ENCODE assay signal across 2 cellular contexts in genomic region chr1:229223498-229223897, GRCh38.
TF ChIP-seq lines count a peak whose summit lies in the region.

No MANE protein-coding gene starts in this region.

TF ChIP-seq in HEK293, 187 proteins besides CTCF, POLR2A, EP300 and RAD21:
- TF ChIP-seq IKZF3 (tag by site-specific recombination; IDR thresholded peaks at IDR 0.05) (0 out of 2 replicates have a peak, but pooled peaks have one; percentile 11), ZNF394 (tag by site-specific recombination; IDR thresholded peaks at IDR 0.05; ENCODE audit: borderline replicate concordance) (peak; percentile 27; the same call in 1 of the 2 replicates), PATZ1 (tag by site-specific recombination; IDR thresholded peaks at IDR 0.05) (peak; percentile 22; the same call in 1 of the 2 replicates), OSR2 (tag by site-specific recombination; IDR thresholded peaks at IDR 0.05) (peak; percentile 58), ZFP69B (tag by site-specific recombination; IDR thresholded peaks at IDR 0.05) (peak; percentile 86; the same call in 1 of the 2 replicates), RBAK (tag by site-specific recombination; IDR thresholded peaks at IDR 0.05) (no peak), ZNF354C (tag by site-specific recombination; IDR thresholded peaks at IDR 0.05; ENCODE audit: borderline replicate concordance, low read depth) (no peak), ZBTB1 (tag by site-specific recombination; IDR thresholded peaks at IDR 0.05) (no peak), PRDM10 (tag by site-specific recombination; IDR thresholded peaks at IDR 0.05) (0 out of 2 replicates have a peak, but pooled peaks have one; percentile 24), GLIS1 (tag by site-specific recombination; IDR thresholded peaks at IDR 0.05) (peak; percentile 52; the same call in 1 of the 2 replicates), TRIM28 (IDR thresholded peaks at IDR 0.05; ENCODE audit: borderline replicate concordance, low read length) (peak; percentile 81), ZSCAN30 (tag by site-specific recombination; IDR thresholded peaks at IDR 0.05) (no peak), KLF1 (tag by site-specific recombination; IDR thresholded peaks at IDR 0.05) (no peak), ZNF341 (tag by site-specific recombination; IDR thresholded peaks at IDR 0.05; ENCODE audit: low read depth) (peak; percentile 59; the same call in 1 of the 2 replicates)

TF ChIP-seq in liver, 16 proteins besides CTCF, POLR2A, EP300 and RAD21:
- TF ChIP-seq FOXA2 (IDR thresholded peaks at IDR 0.05) (no peak), NR2F2 (IDR thresholded peaks at IDR 0.05) (no peak), GABPA (IDR thresholded peaks at IDR 0.05 in 1 of 2, conservative IDR thresholded peaks at IDR 0.05 in 1 of 2) (no peak), ZBTB33 (IDR thresholded peaks at IDR 0.05) (no peak), ATF3 (IDR thresholded peaks at IDR 0.05) (peak; percentile 34), JUND (IDR thresholded peaks at IDR 0.05) (peak in 1 of 2 donors; percentile 77), TAF1 (conservative IDR thresholded peaks at IDR 0.05) (no peak), FOXA1 (IDR thresholded peaks at IDR 0.05) (no peak), SP1 (IDR thresholded peaks at IDR 0.05) (peak; percentile 89), MAX (IDR thresholded peaks at IDR 0.05) (peak; percentile 62), REST (IDR thresholded peaks at IDR 0.05) (peak; percentile 63), EGR1 (IDR thresholded peaks at IDR 0.05; ENCODE audit: low read depth in 2 of 2) (no peak), YY1 (IDR thresholded peaks at IDR 0.05) (peak; percentile 66), RXRA (IDR thresholded peaks at IDR 0.05) (peak; percentile 75 to 81), HNF4A (conservative IDR thresholded peaks at IDR 0.05) (peak; percentile 84 to 87), HNF4G (IDR thresholded peaks at IDR 0.05) (no peak)
